In genomic region chr10:79938728-79939380, GRCh38 we compare ENCODE assay signal across 8 cellular contexts. TPM values are rescaled to one million over a fixed set of nuclear protein-coding genes. Genes with fewer than 3 reads are reported as not detected.
DNase-seq lines count a peak whose midpoint lies in the region; FAIRE-seq and TF ChIP-seq lines count a peak whose summit lies in the region.

No MANE protein-coding gene starts in this region.

- no peaks in the 10 kb centered on the region for H3K27me3 ChIP-seq in H9 (ENCODE audit: insufficient read depth, low read length)

- H2BK12ac ChIP-seq in H9 (ENCODE audit: insufficient read length, low read depth, low read length): no peak overlapping the region

- no peak overlapping the region for H3K9ac ChIP-seq in H9 (ENCODE audit: extremely low read depth, insufficient read length, low read length)

- no peaks in the 10 kb centered on the region; a peak in 1 of 5 replicates for H3K9me3 Mint-ChIP-seq in H9

- no peak overlapping the region for H3K56ac ChIP-seq in H9 (ENCODE audit: insufficient read length, low read depth, low read length)

- TF ChIP-seq CTCF in H9 (conservative IDR thresholded peaks at IDR 0.05) (no peak), GM20000 (IDR thresholded peaks at IDR 0.05; ENCODE audit: extremely low read depth, missing control alignments) (no peak)

- TF ChIP-seq POLR2A in GM12892 (IDR thresholded peaks at IDR 0.05; ENCODE audit: low read depth, low read length): no peak

- H3K4me2 ChIP-seq in H9 (ENCODE audit: insufficient read depth, insufficient read length, low read length): no peak overlapping the region

- WGBS in H9 (ENCODE audit: extremely low coverage, insufficient read length, low lambda C conversion rate): no CpG with 5 or more reads among the region's 6 CpGs

- H2BK120ac ChIP-seq in H9 (ENCODE audit: low read depth, low read length, poor library complexity, severe bottlenecking): no peak overlapping the region

- no peak overlapping the region for H3K14ac ChIP-seq in H9 (ENCODE audit: insufficient read depth, low read length)

- no peak overlapping the region for H3T11ph ChIP-seq in H9 (ENCODE audit: low read length)

- H3K18ac ChIP-seq in H9 (ENCODE audit: insufficient read length, low read depth, low read length): no peak overlapping the region

- H3K23me2 ChIP-seq in H9 (ENCODE audit: insufficient read length, low read depth, low read length, poor library complexity, severe bottlenecking): no peaks in the 10 kb centered on the region

- peaks cover 3 to 4% of the 10 kb centered on the region in 2 experiments; a peak in 3 of 4 replicates for H3K4me1 Mint-ChIP-seq in H9

- H4K5ac ChIP-seq in H9 (ENCODE audit: insufficient read length, low read depth, low read length): no peak overlapping the region

- H3K9me3 ChIP-seq in H9 (ENCODE audit: control insufficient read depth, low read depth, low read length): no peaks in the 10 kb centered on the region

- no peaks in the 10 kb centered on the region for H3K79me1 ChIP-seq in H9 (ENCODE audit: insufficient read depth, low read depth, low read length, poor library complexity, severe bottlenecking)

- H3K27me3 Mint-ChIP-seq in H9 (ENCODE audit: low read depth): peaks cover 7% of the 10 kb centered on the region

- H2AK5ac ChIP-seq in H9 (ENCODE audit: insufficient read length, low read length): no peak overlapping the region

- DNase-seq in GM12892 (ENCODE audit: insufficient read length) (no peak), H9 (peak; percentile 8), OCI-M2 (lab: John Stamatoyannopoulos, UW; ENCODE audit: unreplicated experiment) (peak; percentile 7), medulla oblongata (ENCODE audit: extremely low spot score) (peak; percentile 83), D341Med (ENCODE audit: low spot score) (no peak), cerebellum (ENCODE audit: low spot score) (no peak), GM20000 (ENCODE audit: low spot score) (no peak), iPS-NIHi11 (ENCODE audit: low spot score) (no peak)

- no peaks in the 10 kb centered on the region for H3K36me3 Mint-ChIP-seq in H9 (ENCODE audit: insufficient read depth in 1 of 3, low read depth in 3 of 3)

- H3K4ac ChIP-seq in H9 (ENCODE audit: low read depth, low read length): no peak overlapping the region

- peak overlapping the region in 1 of 3 experiments; percentile 31; a peak in 1 of 7 replicates for H3K27ac Mint-ChIP-seq in H9

- H3K23ac ChIP-seq in H9 (ENCODE audit: insufficient read length, low read depth, low read length): no peak overlapping the region

- no peaks in the 10 kb centered on the region for H4K20me1 ChIP-seq in H9 (ENCODE audit: control insufficient read depth, insufficient read depth, insufficient read length)

- H2AFZ ChIP-seq in H9 (ENCODE audit: low read length): no peak overlapping the region

- H3K4me1 ChIP-seq in H9 (ENCODE audit: insufficient read depth, low read length): no peaks in the 10 kb centered on the region

- peak; percentile 95 for FAIRE-seq in GM12892 (lab: Jason Lieb, UNC)

- no peak overlapping the region for H2BK20ac ChIP-seq in H9 (ENCODE audit: low read depth, low read length, poor library complexity, severe bottlenecking)

- H3K79me2 ChIP-seq in H9 (ENCODE audit: insufficient read depth, low read length): no peaks in the 10 kb centered on the region

- H3K27ac ChIP-seq in H9 (ENCODE audit: insufficient read length, low read depth, low read length): no peak overlapping the region

- no peak overlapping the region for H2BK15ac ChIP-seq in H9 (ENCODE audit: low read depth, low read length)

- H3K4me3 Mint-ChIP-seq in H9: no peak overlapping the region

- H4K8ac ChIP-seq in H9 (replicated peaks; ENCODE audit: insufficient read length, low read depth, low read length): no peak overlapping the region

- H2BK5ac ChIP-seq in H9 (ENCODE audit: insufficient read length, low read length): no peak overlapping the region

- no peak overlapping the region for H4K91ac ChIP-seq in H9 (ENCODE audit: insufficient read length, low read depth, low read length)

RNA-seq across cellular contexts. Expression of gene SFTPD, which starts 10.1 kb away (rescaled TPM):
- not detected for polyA plus RNA-seq in GM12892 (2012; ENCODE audit: missing spikeins)
- 0.18 and 0.24 TPM in 2 replicates for total RNA-seq in H9 (2021)
- 1.5 TPM for total RNA-seq in cerebellum

Comparison
In these comparisons a context has a peak if more than half of its experiments do, and no peak if none do; other contexts are left out.
1. DNase-seq: peak in H9 (single experiment), OCI-M2 (single experiment) and medulla oblongata (single experiment); none in GM12892 (single experiment), D341Med (single experiment), cerebellum (single experiment), GM20000 (single experiment) and iPS-NIHi11 (single experiment).